1 cellular context compared by ENCODE assay signal in genomic region chr19:54023191-54023590, GRCh38.
TF ChIP-seq lines count a peak whose summit lies in the region.

No MANE protein-coding gene starts in this region.

TF ChIP-seq in neural cell, 6 proteins besides CTCF, POLR2A, EP300 and RAD21 (continued from another document):
- no peak for TF ChIP-seq REST (IDR thresholded peaks at IDR 0.05; ENCODE audit: borderline replicate concordance)
- TF ChIP-seq TAF1 (IDR thresholded peaks at IDR 0.05; ENCODE audit: low read depth) = no peak
- TF ChIP-seq MXI1 (conservative IDR thresholded peaks at IDR 0.05; ENCODE audit: poor library complexity, severe bottlenecking) = no peak
